ENCODE assay signal across 8 cellular contexts in the genomic region with DNA sequence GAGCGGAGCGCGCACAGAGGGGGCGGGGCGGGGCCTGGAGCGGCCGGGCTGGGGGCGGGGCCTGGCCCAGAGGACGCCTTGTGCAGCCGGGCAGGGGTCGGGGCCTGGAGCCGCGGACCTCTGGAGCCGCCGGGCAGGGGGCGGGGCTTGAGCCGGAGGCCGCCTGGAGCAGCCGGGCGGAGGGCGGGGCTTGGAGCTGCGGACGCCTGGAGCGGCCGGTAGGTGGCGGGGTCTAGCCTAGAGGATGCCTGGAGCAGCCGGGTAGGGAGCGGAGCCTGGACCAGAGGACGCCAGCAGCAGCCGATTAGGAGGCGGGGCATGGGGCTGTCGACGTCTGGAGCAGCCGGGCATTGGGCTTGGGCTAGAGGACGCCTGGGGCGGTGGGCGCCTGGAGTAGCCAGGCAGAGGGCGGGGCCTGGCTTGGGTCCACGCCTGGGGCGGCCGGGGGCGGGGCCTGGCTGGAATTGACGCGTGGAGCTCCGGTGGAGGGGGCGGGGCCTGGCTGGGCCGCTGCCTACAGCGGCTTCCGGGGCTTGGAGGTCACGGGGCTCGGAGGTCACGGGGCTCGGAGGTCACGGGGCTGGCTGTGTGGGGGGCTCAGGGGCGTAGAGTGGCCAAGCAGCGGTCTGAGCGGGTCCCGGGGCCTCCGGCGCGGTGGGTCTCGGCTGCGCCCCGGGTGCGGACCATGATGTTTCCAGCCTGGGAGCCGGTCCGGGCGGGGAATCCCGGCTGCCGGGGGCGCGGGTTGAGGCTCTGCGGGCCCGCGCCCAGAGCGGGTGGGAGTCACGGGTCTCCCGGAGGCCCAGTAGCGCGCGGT. TPM values are rescaled to one million over a fixed set of nuclear protein-coding genes. Genes with fewer than 3 reads are reported as not detected.
A peak's percentile ranks its signal among the peaks of the same experiment; 100 is the strongest.
DNase-seq lines count a peak whose midpoint lies in the region; ATAC-seq, FAIRE-seq and TF ChIP-seq lines count a peak whose summit lies in the region.

A gene (minus strand): TSS at position 13 of the 817 bp plus-strand sequence. CDS start 135 bp downstream, outside the sequence.

- H3K23ac ChIP-seq in H1 (ENCODE audit: insufficient read length) (no peak within 1 kb of the TSS), mesendoderm (ENCODE audit: low read length) (peak within 1 kb of the TSS; percentile 99)

- H3K23me2 ChIP-seq in H1 (ENCODE audit: low read depth, low read length), result peaks cover 5% of the 10 kb centered on the region; the same call in 1 of the 2 replicates

- H4K5ac ChIP-seq in H1 (ENCODE audit: insufficient read length, low read depth, low read length) (peak within 1 kb of the TSS; percentile 99), mesendoderm (ENCODE audit: low read length) (no peak within 1 kb of the TSS)

- H3K79me1 ChIP-seq in H1 (ENCODE audit: low read depth, low read length) (no peaks in the 10 kb centered on the region; the same call in 1 of the 2 replicates), mesendoderm (ENCODE audit: low read length) (no peaks in the 10 kb centered on the region)

- peaks cover 0 to 4% (median under 1%) of the 10 kb centered on the region in 4 experiments; a peak in 4 of 8 replicates for H3K36me3 ChIP-seq in H1 (ENCODE audit: control insufficient read depth in 2 of 4, insufficient read depth in 4 of 4, low read length in 3 of 4)
- H3K36me3 ChIP-seq in mesendoderm (ENCODE audit: control insufficient read depth, insufficient read depth, low read length), result no peaks in the 10 kb centered on the region

- H3K4ac ChIP-seq in H1 (replicated peaks; ENCODE audit: insufficient read length, low read depth, low read length), result peak within 1 kb of the TSS; percentile 97
- H3K4ac ChIP-seq in mesendoderm (ENCODE audit: low read depth, low read length), result peak within 1 kb of the TSS; percentile 91

- CTCF ChIA-PET in H1 (lab: Charles Lee; ENCODE audit: partially characterized antibody), result interaction anchor here (0.5 to 1.2 kb wide), 8 partner anchors 9 to 207 kb away, joined by 3 to 5 read pairs (median 3); no protein-coding TSS in a partner anchor

- H3K4me3 ChIP-seq in H1 (ENCODE audit: extremely low read depth in 1 of 4, insufficient read depth in 2 of 4, low read depth in 3 of 4, low read length in 4 of 4) (peak within 1 kb of the TSS; percentile 86 to 100 (median 95)), mesendoderm (ENCODE audit: low read length) (peak within 1 kb of the TSS; percentile 99)

- H2BK5ac ChIP-seq in H1 (ENCODE audit: low read depth, low read length), result peak within 1 kb of the TSS; percentile 99
- peak within 1 kb of the TSS; percentile 99 for H2BK5ac ChIP-seq in mesendoderm (ENCODE audit: low read length)

- H2BK120ac ChIP-seq in H1 (replicated peaks; ENCODE audit: low read depth, low read length) (peak within 1 kb of the TSS; percentile 73), mesendoderm (ENCODE audit: low read depth, low read length) (peak within 1 kb of the TSS; percentile 68)

- peak within 1 kb of the TSS; percentile 98 for H4K91ac ChIP-seq in H1 (replicated peaks; ENCODE audit: insufficient read length, low read length)

- H3K27me3 ChIP-seq in H1 (replicated peaks in 1 of 4; ENCODE audit: control insufficient read depth in 3 of 4, extremely low read depth in 1 of 4, insufficient read depth in 3 of 4, low read length in 3 of 4) (no peaks in the 10 kb centered on the region), mesendoderm (ENCODE audit: insufficient read depth, low read length, poor library complexity) (no peaks in the 10 kb centered on the region)

- H3K4me1 ChIP-seq in H1 (replicated peaks in 1 of 4; ENCODE audit: control insufficient read depth in 3 of 4, insufficient read depth in 4 of 4, low read length in 3 of 4) (peaks cover 3 to 11% (median 7%) of the 10 kb centered on the region in 4 experiments; a peak in 6 of 7 replicates), mesendoderm (ENCODE audit: control insufficient read depth, low read depth, low read length) (peaks cover 8% of the 10 kb centered on the region)

- peak; percentile 95 for DNase-seq in Caki2 (ENCODE audit: low read depth)
- peak; percentile 60 to 100 (median 96) for DNase-seq in HUDEP-2 (lab: John Stamatoyannopoulos, UW; ENCODE audit: unreplicated experiment in 76 of 76)
- DNase-seq in NOMO-1 treated with dmso at 0.1 percent for 144 hours (lab: John Stamatoyannopoulos, UW; ENCODE audit: unreplicated experiment), result peak; percentile 100
- peak; percentile 88 to 96 (median 90) for DNase-seq in activated CD8-positive, alpha-beta memory T cell treated with anti-CD3 and anti-CD28 coated beads for 48 hours (ENCODE audit: low read depth in 2 of 3, low spot score in 2 of 3)
- peak; percentile 99 for DNase-seq in H1 (ENCODE audit: low read depth in 1 of 2, low spot score in 2 of 2)
- peak; percentile 100 for DNase-seq in mesendoderm
- peak; percentile 86 for DNase-seq in stimulated activated CD8-positive, alpha-beta memory T cell treated with anti-CD3 and anti-CD28 coated beads, Interleukin-15, amount 100 ng/mL, for 1 hour (ENCODE audit: low read depth)

- peak; percentile 77 for ATAC-seq in GM21381 (IDR thresholded peaks at IDR 0.05; ENCODE audit: unreplicated experiment)

- TF ChIP-seq CTCF in H1 (IDR thresholded peaks at IDR 0.05; ENCODE audit: control extremely low read depth in 1 of 3, insufficient read depth in 1 of 3, low read depth in 1 of 3, low read length in 3 of 3), result peak; percentile 75 to 83 (median 81)

- peak; percentile 63 to 70 for TF ChIP-seq RAD21 in H1 (IDR thresholded peaks at IDR 0.05 in 1 of 2, conservative IDR thresholded peaks at IDR 0.05 in 1 of 2; ENCODE audit: low read depth in 2 of 2, low read length in 2 of 2)

- 5% methylated on average over 24 of the region's 81 CpGs; no CpG with 5 or more reads in 1 of the 2 experiments for WGBS in H1 (ENCODE audit: extremely low coverage in 1 of 2, insufficient coverage in 1 of 2, insufficient read length in 1 of 2, insufficient replicate concordance in 2 of 2, low coverage in 1 of 2, low lambda C conversion rate in 2 of 2, missing lambda C conversion rate in 1 of 2), 2 experiments
- no CpG with 5 or more reads among the region's 81 CpGs for WGBS in mesendoderm (ENCODE audit: extremely low coverage, insufficient coverage, low lambda C conversion rate)

- H3K56ac ChIP-seq in H1 (replicated peaks; ENCODE audit: insufficient read length, low read depth, low read length) (peak within 1 kb of the TSS; percentile 99), mesendoderm (ENCODE audit: low read length) (peak within 1 kb of the TSS; percentile 100)

- H3K9me3 ChIP-seq in H1 (ENCODE audit: insufficient read depth in 2 of 2, low read depth in 1 of 2, low read length in 1 of 2), result no peaks in the 10 kb centered on the region

- H2BK15ac ChIP-seq in H1 (ENCODE audit: low read length) (no peak within 1 kb of the TSS), mesendoderm (replicated peaks; ENCODE audit: low read depth) (no peak within 1 kb of the TSS)

- H2BK12ac ChIP-seq in H1 (ENCODE audit: low read depth, low read length), result 0 out of 2 replicates have a peak within 1 kb of the TSS, but pooled peaks have one; percentile 50

- H3K9ac ChIP-seq in H1 (replicated peaks in 1 of 4; ENCODE audit: extremely low read depth in 1 of 4, low read depth in 3 of 4, low read length in 3 of 4) (peak within 1 kb of the TSS; percentile 87 to 100 (median 100)), mesendoderm (ENCODE audit: low read length) (peak within 1 kb of the TSS; percentile 100)

- peak within 1 kb of the TSS; percentile 72 to 91 for H3K4me2 ChIP-seq in H1 (ENCODE audit: insufficient read depth in 1 of 2, low read depth in 2 of 2, low read length in 2 of 2)
- peak within 1 kb of the TSS; percentile 95 for H3K4me2 ChIP-seq in mesendoderm (ENCODE audit: low read length)

- H4K8ac ChIP-seq in H1 (ENCODE audit: extremely low read depth, insufficient read depth, low read length) (peak within 1 kb of the TSS; percentile 97), mesendoderm (ENCODE audit: low read depth, low read length) (peak within 1 kb of the TSS; percentile 43)

- H3K18ac ChIP-seq in H1 (ENCODE audit: extremely low read depth, low read length), result peak within 1 kb of the TSS; percentile 100
- peak within 1 kb of the TSS; percentile 97 for H3K18ac ChIP-seq in mesendoderm (ENCODE audit: low read length)

- no peak for FAIRE-seq in H1 (lab: Jason Lieb, UNC)

- in situ Hi-C loops in Caki2 (cut with HindIII; ENCODE audit: low pct_unique_long_range_greater_than_20kb, low sequenced_read_pairs), result no loop called here

- peaks cover 18 to 24% of the 10 kb centered on the region in 2 experiments for H4K20me1 ChIP-seq in H1 (replicated peaks in 1 of 2; ENCODE audit: control insufficient read depth in 1 of 2, insufficient read depth in 2 of 2, low read length in 2 of 2)

- POLR2A ChIA-PET in H1 (lab: Charles Lee; ENCODE audit: partially characterized antibody), result interaction anchor here (0.6 to 4.7 kb wide), 18 partner anchors 10 to 264 kb away, joined by 3 to 50 read pairs (median 4); a partner anchor contains a TSS

- H2BK20ac ChIP-seq in H1 (ENCODE audit: low read length), result no peak within 1 kb of the TSS

- H2AK5ac ChIP-seq in H1 (ENCODE audit: low read depth, low read length), result peak within 1 kb of the TSS; percentile 94; the same call in 1 of the 2 replicates
- H2AK5ac ChIP-seq in mesendoderm (ENCODE audit: low read length), result peak within 1 kb of the TSS; percentile 65

- TF ChIP-seq EP300 in H1 (IDR thresholded peaks at IDR 0.05; ENCODE audit: borderline replicate concordance in 1 of 2, low read depth in 2 of 2, low read length in 2 of 2), result no peak

- H3K27ac ChIP-seq in H1 (ENCODE audit: low read depth, low read length) (peak within 1 kb of the TSS; percentile 98), mesendoderm (ENCODE audit: low read depth, low read length) (peak within 1 kb of the TSS; percentile 97)

- no peak within 1 kb of the TSS; the same call in 1 of the 2 replicates for H2AFZ ChIP-seq in H1 (ENCODE audit: low read length)

- peak within 1 kb of the TSS; percentile 33 for H3K14ac ChIP-seq in H1 (ENCODE audit: insufficient read length)

- H3K79me2 ChIP-seq in H1 (ENCODE audit: control insufficient read depth in 1 of 2, insufficient read depth in 2 of 2, low read length in 2 of 2) (peaks cover 37 to 49% of the 10 kb centered on the region in 2 experiments), mesendoderm (ENCODE audit: control insufficient read depth, insufficient read depth, low read length) (peaks cover 42% of the 10 kb centered on the region)

- TF ChIP-seq POLR2A in H1 (IDR thresholded peaks at IDR 0.05; ENCODE audit: control extremely low read depth in 1 of 2, low read depth in 2 of 2, low read length in 2 of 2), result peak; percentile 59 to 75

RNA-seq across cellular contexts. Expression of the gene that starts here (rescaled TPM):
- 36.1 and 53.3 TPM in 2 replicates for total RNA-seq in Caki2 (2014; rRNA removed; shearing (Covaris generic); ENCODE audit: low replicate concordance)
- 201 and 218 TPM in 2 replicates for total RNA-seq in H1 (2021; fragmentation: NEBNext Ultra II Directional; extraction: Animal tissue kit (Norgen Biotek cat#: 25700))
- polyA plus RNA-seq in H1 (2011; rRNA removed), result 146 and 153 TPM in 2 replicates
- 188 TPM for polyA plus RNA-seq in H1 (2011; cell fraction: cytosol; rRNA removed)
- 274 TPM for polyA plus RNA-seq in H1 (2011; cell fraction: nucleus; rRNA removed)
- polyA plus RNA-seq in H1 (2012, experiment 1 of 2), result 150 to 219 TPM (median 165 TPM) in 4 replicates
- polyA plus RNA-seq in H1 (2012, experiment 2 of 2), result 51.7 TPM
- 152 TPM for polyA plus RNA-seq in H1 (2013, experiment 1 of 2)
- 135 TPM for polyA plus RNA-seq in H1 (2013, experiment 2 of 2)
- 161 and 189 TPM in 2 replicates for polyA minus RNA-seq in H1 (2011; rRNA and poly(A)+ RNA removed)
- 312 TPM for polyA minus RNA-seq in H1 (2011; cell fraction: cytosol; rRNA and poly(A)+ RNA removed)
- 593 TPM for polyA minus RNA-seq in H1 (2011; cell fraction: nucleus; rRNA and poly(A)+ RNA removed)
- 49.3 TPM for polyA plus RNA-seq in mesendoderm (2013, experiment 1 of 2)
- polyA plus RNA-seq in mesendoderm (2013, experiment 2 of 2), result 49.3 TPM

Comparison
In these comparisons a context has a peak if more than half of its experiments do, and no peak if none do; other contexts are left out.
1. Peak in every context shown above with its lines: DNase-seq, ATAC-seq, H3K4me3 ChIP-seq and H3K27ac ChIP-seq.